ENCODE assay signal across 8 cellular contexts in genomic region chr19:39415111-39416046, GRCh38. TPM values are rescaled to one million over a fixed set of nuclear protein-coding genes. Genes with fewer than 3 reads are reported as not detected.
DNase-seq lines count a peak whose midpoint lies in the region; ATAC-seq and TF ChIP-seq lines count a peak whose summit lies in the region.

No MANE protein-coding gene starts in this region.

- no peak overlapping the region for H3K4me3 Mint-ChIP-seq in activated CD4-positive, alpha-beta memory T cell treated with anti-CD3 and anti-CD28 coated beads for 36 hours
- H3K4me3 Mint-ChIP-seq in activated CD4-positive, alpha-beta memory T cell treated with anti-CD3 and anti-CD28 coated beads, Interleukin-2, amount 10 ng/mL, durations not matched to agents 7 days and 5 days = no peak overlapping the region
- peak overlapping the region; percentile 91 to 99 (median 98) for H3K4me3 Mint-ChIP-seq in brain
- H3K4me3 Mint-ChIP-seq in memory B cell = peak overlapping the region; percentile 39

- peaks cover 6 to 7% of the 10 kb centered on the region in 2 donors for H3K36me3 ChIP-seq in thyroid gland
- no peaks in the 10 kb centered on the region for H3K36me3 ChIP-seq in prostate gland

- CTCF ChIA-PET in activated CD4-positive, alpha-beta memory T cell treated with anti-CD3 and anti-CD28 coated beads for 36 hours (lab: Charles Lee) = interaction anchor here (0.6 to 1.7 kb wide), 2 partner anchors 18 to 1671 kb away, joined by 4 to 7 read pairs; no protein-coding TSS in a partner anchor
- CTCF ChIA-PET in activated CD4-positive, alpha-beta memory T cell treated with anti-CD3 and anti-CD28 coated beads, Interleukin-2, amount 10 ng/mL, durations not matched to agents 7 days and 5 days (lab: Charles Lee) = interaction anchor here (1.5 to 1.8 kb wide), 2 partner anchors 17 to 20 kb away, joined by 4 to 6 read pairs; partner anchors contain the start of gene RPS16

- H3K4me3 ChIP-seq in thyroid gland (replicated peaks in 1 of 3) (no peak overlapping the region), prostate gland (no peak overlapping the region)

- TF ChIP-seq CTCF in brain (conservative IDR thresholded peaks at IDR 0.05) (no peak), thyroid gland (IDR thresholded peaks at IDR 0.05) (no peak), prostate gland (IDR thresholded peaks at IDR 0.05) (no peak)

- no peaks in the 10 kb centered on the region for H3K9me3 ChIP-seq in thyroid gland
- H3K9me3 ChIP-seq in prostate gland = no peaks in the 10 kb centered on the region

- H3K9me3 Mint-ChIP-seq in activated CD4-positive, alpha-beta memory T cell treated with anti-CD3 and anti-CD28 coated beads for 36 hours = no peaks in the 10 kb centered on the region
- no peaks in the 10 kb centered on the region for H3K9me3 Mint-ChIP-seq in activated CD4-positive, alpha-beta memory T cell treated with anti-CD3 and anti-CD28 coated beads, Interleukin-2, amount 10 ng/mL, durations not matched to agents 7 days and 5 days
- H3K9me3 Mint-ChIP-seq in brain (peaks cover 0 to 4% (median 0%) of the 10 kb centered on the region in 5 experiments), memory B cell (no peaks in the 10 kb centered on the region)

- H3K4me1 ChIP-seq in thyroid gland (peaks cover 22 to 39% of the 10 kb centered on the region in 2 donors), prostate gland (replicated peaks) (no peaks in the 10 kb centered on the region)

- WGBS in thyroid gland, 2 donors = 71 to 75% methylated on average over 32 to 34 of the region's 35 CpGs
- 57% methylated on average over 35 of the region's 35 CpGs for WGBS in prostate gland

- peaks cover 3% of the 10 kb centered on the region for H3K27me3 Mint-ChIP-seq in activated CD4-positive, alpha-beta memory T cell treated with anti-CD3 and anti-CD28 coated beads for 36 hours
- peaks cover 2% of the 10 kb centered on the region for H3K27me3 Mint-ChIP-seq in activated CD4-positive, alpha-beta memory T cell treated with anti-CD3 and anti-CD28 coated beads, Interleukin-2, amount 10 ng/mL, durations not matched to agents 7 days and 5 days
- peaks cover 24% of the 10 kb centered on the region for H3K27me3 Mint-ChIP-seq in brain
- no peaks in the 10 kb centered on the region for H3K27me3 Mint-ChIP-seq in memory B cell

- H3K27ac ChIP-seq in thyroid gland (peak overlapping the region in 2 of 3 donors; percentile 12 to 49), prostate gland (peak overlapping the region in 1 of 2 donors; percentile 100)

- ATAC-seq in memory B cell (ENCODE audit: low read depth) = no peak
- no peak for ATAC-seq in esophagus mucosa

- peaks cover 30% of the 10 kb centered on the region for H3K4me1 Mint-ChIP-seq in activated CD4-positive, alpha-beta memory T cell treated with anti-CD3 and anti-CD28 coated beads for 36 hours (ENCODE audit: low read depth)
- H3K4me1 Mint-ChIP-seq in activated CD4-positive, alpha-beta memory T cell treated with anti-CD3 and anti-CD28 coated beads, Interleukin-2, amount 10 ng/mL, durations not matched to agents 7 days and 5 days = peaks cover 36% of the 10 kb centered on the region
- H3K4me1 Mint-ChIP-seq in brain (peaks cover 43% of the 10 kb centered on the region), memory B cell (peaks cover 32% of the 10 kb centered on the region)

- no peak for TF ChIP-seq POLR2A in thyroid gland (IDR thresholded peaks at IDR 0.05)
- TF ChIP-seq POLR2A in prostate gland (IDR thresholded peaks at IDR 0.05) = no peak

- H3K36me3 Mint-ChIP-seq in activated CD4-positive, alpha-beta memory T cell treated with anti-CD3 and anti-CD28 coated beads for 36 hours = peaks cover 19% of the 10 kb centered on the region
- H3K36me3 Mint-ChIP-seq in activated CD4-positive, alpha-beta memory T cell treated with anti-CD3 and anti-CD28 coated beads, Interleukin-2, amount 10 ng/mL, durations not matched to agents 7 days and 5 days (ENCODE audit: low read depth) = peaks cover 39% of the 10 kb centered on the region
- H3K36me3 Mint-ChIP-seq in brain (peaks cover 33% of the 10 kb centered on the region), memory B cell (peaks cover 12% of the 10 kb centered on the region)

- H3K27ac Mint-ChIP-seq in activated CD4-positive, alpha-beta memory T cell treated with anti-CD3 and anti-CD28 coated beads for 36 hours = peak overlapping the region; percentile 23
- no peak overlapping the region for H3K27ac Mint-ChIP-seq in activated CD4-positive, alpha-beta memory T cell treated with anti-CD3 and anti-CD28 coated beads, Interleukin-2, amount 10 ng/mL, durations not matched to agents 7 days and 5 days
- H3K27ac Mint-ChIP-seq in brain (peak overlapping the region in 4 of 5 experiments; percentile 43 to 99 (median 98)), memory B cell (peak overlapping the region; percentile 96)

- POLR2A ChIA-PET in activated CD4-positive, alpha-beta memory T cell treated with anti-CD3 and anti-CD28 coated beads for 36 hours (lab: Charles Lee) = no interaction called here
- POLR2A ChIA-PET in activated CD4-positive, alpha-beta memory T cell treated with anti-CD3 and anti-CD28 coated beads, Interleukin-2, amount 10 ng/mL, durations not matched to agents 7 days and 5 days (lab: Charles Lee) = interaction anchor here (0.7 to 3.7 kb wide), 8 partner anchors 10 to 29 kb away, joined by 3 to 26 read pairs (median 6); partner anchors contain the start of genes MED29, PAF1 and RPS16

- intact Hi-C loops in activated CD4-positive, alpha-beta memory T cell treated with anti-CD3 and anti-CD28 coated beads for 36 hours (cut with micrococcal nuclease) = no loop called here
- intact Hi-C loops in thyroid gland (cut with DNase I) (no loop called here), prostate gland (cut with DNase I) (no loop called here)

- H3K27me3 ChIP-seq in thyroid gland (no peaks in the 10 kb centered on the region), prostate gland (replicated peaks; ENCODE audit: insufficient read depth) (no peaks in the 10 kb centered on the region)

- no peak for DNase-seq in activated CD4-positive, alpha-beta memory T cell treated with anti-CD3 and anti-CD28 coated beads for 36 hours
- no peak for DNase-seq in activated CD4-positive, alpha-beta memory T cell treated with anti-CD3 and anti-CD28 coated beads, Interleukin-2, amount 10 ng/mL, durations not matched to agents 7 days and 5 days
- DNase-seq in memory B cell (ENCODE audit: low spot score in 2 of 2) (no peak), thyroid gland (no peak), prostate gland (ENCODE audit: low spot score) (no peak), cerebellar cortex (ENCODE audit: low spot score) (no peak)

RNA-seq across cellular contexts. Expression of gene PLEKHG2, which starts 2.9 kb away (rescaled TPM):
- 10 to 100 TPM; 74.9 to 80.6 TPM for total RNA-seq in activated CD4-positive, alpha-beta memory T cell treated with anti-CD3 and anti-CD28 coated beads for 36 hours
- 10 to 100 TPM; 82.4 to 93.0 TPM for total RNA-seq in activated CD4-positive, alpha-beta memory T cell treated with anti-CD3 and anti-CD28 coated beads, Interleukin-2, amount 10 ng/mL, durations not matched to agents 7 days and 5 days
- polyA plus RNA-seq in brain (ENCODE audit: insufficient read depth, low read depth, low replicate concordance) = 28.8 TPM
- total RNA-seq in thyroid gland (10 to 100 TPM in 2 of 4 donors, 1 to 10 TPM in 2; 8.2 to 29.1 (median 10.7) TPM), prostate gland (10 to 100 TPM; 14.4 to 21.1 TPM), esophagus mucosa (12.8 TPM)

RNA-seq across cellular contexts. Expression of gene ZFP36, which starts 8.7 kb away (rescaled TPM):
- total RNA-seq in activated CD4-positive, alpha-beta memory T cell treated with anti-CD3 and anti-CD28 coated beads for 36 hours = 100 to 1,000 TPM; 104 to 118 TPM
- 100 to 1,000 TPM; 189 to 194 TPM for total RNA-seq in activated CD4-positive, alpha-beta memory T cell treated with anti-CD3 and anti-CD28 coated beads, Interleukin-2, amount 10 ng/mL, durations not matched to agents 7 days and 5 days
- 20.6 TPM for polyA plus RNA-seq in brain (ENCODE audit: insufficient read depth, low read depth, low replicate concordance)
- total RNA-seq in thyroid gland = 100 to 1,000 TPM in 1 of 4 donors, 10 to 100 TPM in 3; 32.4 to 109 (median 62.4) TPM
- total RNA-seq in prostate gland = 100 to 1,000 TPM in 1 of 2 donors, 10 to 100 TPM in 1; 96.5 to 170 TPM
- 141 TPM for total RNA-seq in esophagus mucosa

RNA-seq across cellular contexts. Expression of gene RPS16, which starts 20.4 kb away (rescaled TPM):
- total RNA-seq in activated CD4-positive, alpha-beta memory T cell treated with anti-CD3 and anti-CD28 coated beads for 36 hours = 1,000 to 10,000 TPM; 3,682 to 3,746 TPM
- total RNA-seq in activated CD4-positive, alpha-beta memory T cell treated with anti-CD3 and anti-CD28 coated beads, Interleukin-2, amount 10 ng/mL, durations not matched to agents 7 days and 5 days = 1,000 to 10,000 TPM; 2,238 to 2,243 TPM
- 2,932 TPM for polyA plus RNA-seq in brain (ENCODE audit: insufficient read depth, low read depth, low replicate concordance)
- total RNA-seq in thyroid gland (1,000 to 10,000 TPM in 2 of 4 donors, 100 to 1,000 TPM in 2; 919 to 2,686 (median 1,277) TPM), prostate gland (1,000 to 10,000 TPM; 1,162 to 1,716 TPM), esophagus mucosa (2,374 TPM)

RNA-seq across cellular contexts. Expression of gene MED29, which starts 24.2 kb away (rescaled TPM):
- total RNA-seq in activated CD4-positive, alpha-beta memory T cell treated with anti-CD3 and anti-CD28 coated beads for 36 hours = 10 to 100 TPM; 22.2 to 26.9 TPM
- total RNA-seq in activated CD4-positive, alpha-beta memory T cell treated with anti-CD3 and anti-CD28 coated beads, Interleukin-2, amount 10 ng/mL, durations not matched to agents 7 days and 5 days = 10 to 100 TPM; 32.3 to 34.5 TPM
- polyA plus RNA-seq in brain (ENCODE audit: insufficient read depth, low read depth, low replicate concordance) = 71.5 TPM
- total RNA-seq in thyroid gland = 10 to 100 TPM; 44.3 to 77.5 (median 63.4) TPM
- total RNA-seq in prostate gland = 10 to 100 TPM; 50.2 to 56.4 TPM
- total RNA-seq in esophagus mucosa = 21.4 TPM

RNA-seq across cellular contexts. Expression of gene PAF1, which starts 24.5 kb away (rescaled TPM):
- total RNA-seq in activated CD4-positive, alpha-beta memory T cell treated with anti-CD3 and anti-CD28 coated beads for 36 hours = 10 to 100 TPM; 41.6 to 43.8 TPM
- 10 to 100 TPM; 44.0 to 47.2 TPM for total RNA-seq in activated CD4-positive, alpha-beta memory T cell treated with anti-CD3 and anti-CD28 coated beads, Interleukin-2, amount 10 ng/mL, durations not matched to agents 7 days and 5 days
- polyA plus RNA-seq in brain (ENCODE audit: insufficient read depth, low read depth, low replicate concordance) = 92.9 TPM
- total RNA-seq in thyroid gland (10 to 100 TPM; 38.8 to 60.3 (median 50.8) TPM), prostate gland (10 to 100 TPM; 47.5 to 63.6 TPM), esophagus mucosa (29.5 TPM)

Comparison
In these comparisons a context has a peak if more than half of its experiments do, and no peak if none do; other contexts are left out.
1. H3K4me3 Mint-ChIP-seq: peak in brain (5 of 5) and memory B cell (single experiment); none in activated CD4-positive, alpha-beta memory T cell treated with anti-CD3 and anti-CD28 coated beads for 36 hours (single experiment) and activated CD4-positive, alpha-beta memory T cell treated with anti-CD3 and anti-CD28 coated beads, Interleukin-2, amount 10 ng/mL, durations not matched to agents 7 days and 5 days (single experiment).